Comparison of ENCODE assay signal across 20 cellular contexts in the genomic region with DNA sequence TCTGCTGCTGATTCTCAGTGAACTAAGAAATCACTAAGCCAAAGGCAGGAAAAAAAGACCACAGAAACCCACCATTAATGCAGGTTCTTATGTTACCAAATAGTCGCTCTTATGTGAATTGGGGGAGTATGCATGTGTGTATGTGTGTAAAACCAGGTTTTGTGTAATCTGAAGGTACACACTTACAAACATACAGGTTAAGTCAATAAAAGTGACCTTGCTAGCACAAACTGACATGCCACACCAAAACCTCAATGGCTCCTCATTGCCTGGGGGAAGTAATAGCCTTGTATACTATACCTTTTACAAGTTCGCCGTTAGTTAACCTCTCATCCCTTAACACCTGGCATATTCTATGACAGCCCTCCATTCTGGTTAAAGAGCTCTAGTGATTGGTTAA. TPM values are rescaled to one million over a fixed set of nuclear protein-coding genes. Genes with fewer than 3 reads are reported as not detected.
DNase-seq lines count a peak whose midpoint lies in the region; ATAC-seq, FAIRE-seq and TF ChIP-seq lines count a peak whose summit lies in the region.
"Had no signal": no experiment of that assay in that cellular context is flagged by ENCODE, and none has a peak within 500 bp of the region (broad histone marks: within the 10 kb centered on the region; RNA-seq: fewer than 3 reads in every experiment).

No MANE protein-coding gene starts in this region.

- WGBS in H1 (ENCODE audit: extremely low coverage in 1 of 2, insufficient coverage in 1 of 2, insufficient read length in 1 of 2, insufficient replicate concordance in 2 of 2, low coverage in 1 of 2, low lambda C conversion rate in 2 of 2, missing lambda C conversion rate in 1 of 2), 2 experiments: 83% methylated on average over 3 of the region's 3 CpGs; no CpG with 5 or more reads in 1 of the 2 experiments

- H2BK12ac ChIP-seq in H1 (ENCODE audit: low read depth, low read length): no peak overlapping the region

- no peak overlapping the region for H3K27ac ChIP-seq in H1 (ENCODE audit: low read depth, low read length)
- H3K27ac ChIP-seq: ascending aorta, SJCRH30, suprapubic skin, uterus had no signal

- peak overlapping the region; percentile 76 for H3K27ac Mint-ChIP-seq in activated naive CD8-positive, alpha-beta T cell treated with anti-CD3 and anti-CD28 coated beads, Interleukin-2, amount 10 ng/mL, durations not matched to agents 7 days and 5 days
- no peak overlapping the region for H3K27ac Mint-ChIP-seq in activated naive CD8-positive, alpha-beta T cell treated with anti-CD3 and anti-CD28 coated beads for 36 hours
- peak overlapping the region; percentile 87 for H3K27ac Mint-ChIP-seq in stimulated activated effector memory CD8-positive, alpha-beta T cell treated with anti-CD3 and anti-CD28 coated beads, Interleukin-12 subunit alpha, Interleukin-12 subunit beta, amount 100 ng/mL, for 72 hours
- H3K27ac Mint-ChIP-seq: H9 had no signal

- no peaks in the 10 kb centered on the region for H3K27me3 ChIP-seq in H1 (replicated peaks in 1 of 4; ENCODE audit: control insufficient read depth in 3 of 4, extremely low read depth in 1 of 4, insufficient read depth in 3 of 4, low read length in 3 of 4)
- H3K27me3 ChIP-seq: ascending aorta, SJCRH30, suprapubic skin, uterus had no signal

- peak overlapping the region; percentile 35 for H3K4me3 Mint-ChIP-seq in activated naive CD8-positive, alpha-beta T cell treated with anti-CD3 and anti-CD28 coated beads, Interleukin-2, amount 10 ng/mL, durations not matched to agents 7 days and 5 days
- no peak overlapping the region for H3K4me3 Mint-ChIP-seq in activated naive CD8-positive, alpha-beta T cell treated with anti-CD3 and anti-CD28 coated beads for 36 hours
- no peak overlapping the region for H3K4me3 Mint-ChIP-seq in stimulated activated effector memory CD8-positive, alpha-beta T cell treated with anti-CD3 and anti-CD28 coated beads, Interleukin-12 subunit alpha, Interleukin-12 subunit beta, amount 100 ng/mL, for 72 hours
- H3K4me3 Mint-ChIP-seq: H9 had no signal

- TF ChIP-seq CTCF in H1 (IDR thresholded peaks at IDR 0.05; ENCODE audit: control extremely low read depth in 1 of 3, insufficient read depth in 1 of 3, low read depth in 1 of 3, low read length in 3 of 3): no peak

- no peak overlapping the region for H3K56ac ChIP-seq in H1 (replicated peaks; ENCODE audit: insufficient read length, low read depth, low read length)

- no peaks in the 10 kb centered on the region for H4K20me1 ChIP-seq in H1 (replicated peaks in 1 of 2; ENCODE audit: control insufficient read depth in 1 of 2, insufficient read depth in 2 of 2, low read length in 2 of 2)

- H3K4me1 Mint-ChIP-seq in activated naive CD8-positive, alpha-beta T cell treated with anti-CD3 and anti-CD28 coated beads, Interleukin-2, amount 10 ng/mL, durations not matched to agents 7 days and 5 days: peaks cover 22% of the 10 kb centered on the region
- H3K4me1 Mint-ChIP-seq in activated naive CD8-positive, alpha-beta T cell treated with anti-CD3 and anti-CD28 coated beads for 36 hours: peaks cover 19% of the 10 kb centered on the region
- H3K4me1 Mint-ChIP-seq in stimulated activated effector memory CD8-positive, alpha-beta T cell treated with anti-CD3 and anti-CD28 coated beads, Interleukin-12 subunit alpha, Interleukin-12 subunit beta, amount 100 ng/mL, for 72 hours: peaks cover 14% of the 10 kb centered on the region

- H2BK15ac ChIP-seq in H1 (ENCODE audit: low read length): no peak overlapping the region

- TF ChIP-seq POLR2A in H1 (IDR thresholded peaks at IDR 0.05; ENCODE audit: control extremely low read depth in 1 of 2, low read depth in 2 of 2, low read length in 2 of 2): no peak

- no peak overlapping the region for H3K18ac ChIP-seq in H1 (ENCODE audit: extremely low read depth, low read length)

- no peak for FAIRE-seq in H1 (lab: Jason Lieb, UNC)
- FAIRE-seq: GM12892, TTC549 had no signal

- H3K23ac ChIP-seq in H1 (ENCODE audit: insufficient read length): no peak overlapping the region

- H3K23me2 ChIP-seq in H1 (ENCODE audit: low read depth, low read length): no peaks in the 10 kb centered on the region

- H4K5ac ChIP-seq in H1 (ENCODE audit: insufficient read length, low read depth, low read length): no peak overlapping the region

- H3K14ac ChIP-seq in H1 (ENCODE audit: insufficient read length): no peak overlapping the region

- H3K9me3 Mint-ChIP-seq in activated naive CD8-positive, alpha-beta T cell treated with anti-CD3 and anti-CD28 coated beads, Interleukin-2, amount 10 ng/mL, durations not matched to agents 7 days and 5 days: no peaks in the 10 kb centered on the region
- H3K9me3 Mint-ChIP-seq in activated naive CD8-positive, alpha-beta T cell treated with anti-CD3 and anti-CD28 coated beads for 36 hours: no peaks in the 10 kb centered on the region
- H3K9me3 Mint-ChIP-seq in stimulated activated effector memory CD8-positive, alpha-beta T cell treated with anti-CD3 and anti-CD28 coated beads, Interleukin-12 subunit alpha, Interleukin-12 subunit beta, amount 100 ng/mL, for 72 hours: no peaks in the 10 kb centered on the region
- H3K9me3 Mint-ChIP-seq: activated naive CD4-positive, alpha-beta T cell treated with anti-CD3 and anti-CD28 coated beads, Interleukin-2, amount 50 U/mL, for 72 hours; H9 had no signal

- CTCF ChIA-PET in H1 (lab: Charles Lee; ENCODE audit: partially characterized antibody): interaction anchor here (0.8 to 1.9 kb wide), 3 partner anchors 12 to 24 kb away, joined by 3 to 9 read pairs (median 4); no protein-coding TSS in a partner anchor

- H3K4ac ChIP-seq in H1 (replicated peaks; ENCODE audit: insufficient read length, low read depth, low read length): no peak overlapping the region

- no peak overlapping the region for H4K91ac ChIP-seq in H1 (replicated peaks; ENCODE audit: insufficient read length, low read length)

- no peak for TF ChIP-seq RAD21 in H1 (IDR thresholded peaks at IDR 0.05 in 1 of 2, conservative IDR thresholded peaks at IDR 0.05 in 1 of 2; ENCODE audit: low read depth in 2 of 2, low read length in 2 of 2)

- no peak overlapping the region for H3K4me2 ChIP-seq in H1 (ENCODE audit: insufficient read depth in 1 of 2, low read depth in 2 of 2, low read length in 2 of 2)

- H3K79me2 ChIP-seq in H1 (ENCODE audit: control insufficient read depth in 1 of 2, insufficient read depth in 2 of 2, low read length in 2 of 2): no peaks in the 10 kb centered on the region

- H2BK5ac ChIP-seq in H1 (ENCODE audit: low read depth, low read length): no peak overlapping the region

- DNase-seq in activated naive CD8-positive, alpha-beta T cell treated with anti-CD3 and anti-CD28 coated beads, Interleukin-2, amount 10 ng/mL, durations not matched to agents 7 days and 5 days: no peak
- no peak for DNase-seq in activated naive CD8-positive, alpha-beta T cell treated with anti-CD3 and anti-CD28 coated beads for 36 hours
- DNase-seq in NCI-H69 (lab: John Stamatoyannopoulos, UW): peak; percentile 61
- no peak for DNase-seq in H1 (ENCODE audit: low read depth in 1 of 2, low spot score in 2 of 2)
- no peak for DNase-seq in stimulated activated effector memory CD8-positive, alpha-beta T cell treated with anti-CD3 and anti-CD28 coated beads, Interleukin-12 subunit alpha, Interleukin-12 subunit beta, amount 100 ng/mL, for 72 hours (ENCODE audit: low spot score in 2 of 2)
- no peak for DNase-seq in A172 (ENCODE audit: low spot score)
- DNase-seq: caudate nucleus, H9, kidney glomerular epithelial cell, NCI-H1092, NCI-H187 treated with DMSO at 0.1 percent for 48 hours, uterus had no signal

- H2AFZ ChIP-seq in H1 (ENCODE audit: low read length): peak overlapping the region; percentile 44; the same call in 1 of the 2 replicates

- H3K4me3 ChIP-seq in H1 (ENCODE audit: extremely low read depth in 1 of 4, insufficient read depth in 2 of 4, low read depth in 3 of 4, low read length in 4 of 4): no peak overlapping the region
- H3K4me3 ChIP-seq: ascending aorta, SJCRH30, suprapubic skin, uterus had no signal

- H3K36me3 ChIP-seq in H1 (ENCODE audit: control insufficient read depth in 2 of 4, insufficient read depth in 4 of 4, low read length in 3 of 4): no peaks in the 10 kb centered on the region
- H3K36me3 ChIP-seq: ascending aorta, SJCRH30, suprapubic skin, uterus had no signal

- H2AK5ac ChIP-seq in H1 (ENCODE audit: low read depth, low read length): no peak overlapping the region

- TF ChIP-seq EP300 in H1 (IDR thresholded peaks at IDR 0.05; ENCODE audit: borderline replicate concordance in 1 of 2, low read depth in 2 of 2, low read length in 2 of 2): no peak

- H3K27me3 Mint-ChIP-seq in activated naive CD8-positive, alpha-beta T cell treated with anti-CD3 and anti-CD28 coated beads, Interleukin-2, amount 10 ng/mL, durations not matched to agents 7 days and 5 days: no peaks in the 10 kb centered on the region
- no peaks in the 10 kb centered on the region for H3K27me3 Mint-ChIP-seq in activated naive CD8-positive, alpha-beta T cell treated with anti-CD3 and anti-CD28 coated beads for 36 hours

- H3K9ac ChIP-seq in H1 (replicated peaks in 1 of 4; ENCODE audit: extremely low read depth in 1 of 4, low read depth in 3 of 4, low read length in 3 of 4): no peak overlapping the region

- H3K79me1 ChIP-seq in H1 (ENCODE audit: low read depth, low read length): no peaks in the 10 kb centered on the region

- POLR2A ChIA-PET in activated naive CD8-positive, alpha-beta T cell treated with anti-CD3 and anti-CD28 coated beads, Interleukin-2, amount 10 ng/mL, durations not matched to agents 7 days and 5 days (lab: Charles Lee): interaction anchor here (1.2 kb wide), 1 partner anchor 31 kb away, joined by 3 read pairs; no protein-coding TSS in a partner anchor
- POLR2A ChIA-PET in H1 (lab: Charles Lee; ENCODE audit: partially characterized antibody): interaction anchor here (0.9 to 1.0 kb wide), 2 partner anchors 10 to 42 kb away, joined by 3 read pairs; no protein-coding TSS in a partner anchor

- H2BK20ac ChIP-seq in H1 (ENCODE audit: low read length): no peak overlapping the region

- H3K4me1 ChIP-seq in H1 (replicated peaks in 1 of 4; ENCODE audit: control insufficient read depth in 3 of 4, insufficient read depth in 4 of 4, low read length in 3 of 4): peaks cover 0 to 4% (median under 1%) of the 10 kb centered on the region in 4 experiments; a peak in 1 of 7 replicates
- H3K4me1 ChIP-seq: ascending aorta, SJCRH30, uterus had no signal

- H4K8ac ChIP-seq in H1 (ENCODE audit: extremely low read depth, insufficient read depth, low read length): no peak overlapping the region

- no peaks in the 10 kb centered on the region for H3K9me3 ChIP-seq in H1 (ENCODE audit: insufficient read depth in 2 of 2, low read depth in 1 of 2, low read length in 1 of 2)
- H3K9me3 ChIP-seq: ascending aorta, SJCRH30, suprapubic skin, uterus had no signal

- H2BK120ac ChIP-seq in H1 (replicated peaks; ENCODE audit: low read depth, low read length): no peak overlapping the region

- ATAC-seq in activated naive CD8-positive, alpha-beta T cell treated with anti-CD3 and anti-CD28 coated beads, Interleukin-2, amount 10 ng/mL, durations not matched to agents 7 days and 5 days (ENCODE audit: low read depth): no peak
- no peak for ATAC-seq in stimulated activated effector memory CD8-positive, alpha-beta T cell treated with anti-CD3 and anti-CD28 coated beads, Interleukin-12 subunit alpha, Interleukin-12 subunit beta, amount 100 ng/mL, for 72 hours
- ATAC-seq in GM21717 (IDR thresholded peaks at IDR 0.05; ENCODE audit: unreplicated experiment) (no peak), HG02884 (IDR thresholded peaks at IDR 0.05; ENCODE audit: unreplicated experiment) (no peak)

- H3K36me3 Mint-ChIP-seq in activated naive CD8-positive, alpha-beta T cell treated with anti-CD3 and anti-CD28 coated beads, Interleukin-2, amount 10 ng/mL, durations not matched to agents 7 days and 5 days: no peaks in the 10 kb centered on the region
- H3K36me3 Mint-ChIP-seq in activated naive CD8-positive, alpha-beta T cell treated with anti-CD3 and anti-CD28 coated beads for 36 hours: no peaks in the 10 kb centered on the region
- no peaks in the 10 kb centered on the region for H3K36me3 Mint-ChIP-seq in stimulated activated effector memory CD8-positive, alpha-beta T cell treated with anti-CD3 and anti-CD28 coated beads, Interleukin-12 subunit alpha, Interleukin-12 subunit beta, amount 100 ng/mL, for 72 hours
- H3K36me3 Mint-ChIP-seq: activated naive CD4-positive, alpha-beta T cell treated with anti-CD3 and anti-CD28 coated beads, Interleukin-2, amount 50 U/mL, for 72 hours had no signal

RNA-seq across cellular contexts. Expression of gene TMED10, which starts 29.8 kb away (rescaled TPM):
- 100 to 1,000 TPM; 149 to 154 TPM for total RNA-seq in activated naive CD8-positive, alpha-beta T cell treated with anti-CD3 and anti-CD28 coated beads, Interleukin-2, amount 10 ng/mL, durations not matched to agents 7 days and 5 days
- total RNA-seq in activated naive CD8-positive, alpha-beta T cell treated with anti-CD3 and anti-CD28 coated beads for 36 hours: 100 to 1,000 TPM; 160 to 169 TPM
- total RNA-seq in H1 (2021; fragmentation: NEBNext Ultra II Directional; extraction: Animal tissue kit (Norgen Biotek cat#: 25700)): 250 and 251 TPM in 2 replicates
- polyA plus RNA-seq in H1 (2011; rRNA removed): 163 and 218 TPM in 2 replicates
- polyA plus RNA-seq in H1 (2011; cell fraction: cytosol; rRNA removed): 163 TPM
- polyA plus RNA-seq in H1 (2011; cell fraction: nucleus; rRNA removed): 194 TPM
- 188 to 225 TPM (median 214 TPM) in 4 replicates for polyA plus RNA-seq in H1 (2012, experiment 1 of 2)
- polyA plus RNA-seq in H1 (2012, experiment 2 of 2): 35.0 TPM
- polyA plus RNA-seq in H1 (2013, experiment 1 of 2): 254 TPM
- 326 TPM for polyA plus RNA-seq in H1 (2013, experiment 2 of 2)
- 528 and 582 TPM in 2 replicates for polyA minus RNA-seq in H1 (2011; rRNA and poly(A)+ RNA removed)
- 221 TPM for polyA minus RNA-seq in H1 (2011; cell fraction: cytosol; rRNA and poly(A)+ RNA removed)
- polyA minus RNA-seq in H1 (2011; cell fraction: nucleus; rRNA and poly(A)+ RNA removed): 120 TPM
- total RNA-seq in A172 (2014; rRNA removed; shearing (Covaris generic)): 155 and 159 TPM in 2 replicates
